In the genomic region with DNA sequence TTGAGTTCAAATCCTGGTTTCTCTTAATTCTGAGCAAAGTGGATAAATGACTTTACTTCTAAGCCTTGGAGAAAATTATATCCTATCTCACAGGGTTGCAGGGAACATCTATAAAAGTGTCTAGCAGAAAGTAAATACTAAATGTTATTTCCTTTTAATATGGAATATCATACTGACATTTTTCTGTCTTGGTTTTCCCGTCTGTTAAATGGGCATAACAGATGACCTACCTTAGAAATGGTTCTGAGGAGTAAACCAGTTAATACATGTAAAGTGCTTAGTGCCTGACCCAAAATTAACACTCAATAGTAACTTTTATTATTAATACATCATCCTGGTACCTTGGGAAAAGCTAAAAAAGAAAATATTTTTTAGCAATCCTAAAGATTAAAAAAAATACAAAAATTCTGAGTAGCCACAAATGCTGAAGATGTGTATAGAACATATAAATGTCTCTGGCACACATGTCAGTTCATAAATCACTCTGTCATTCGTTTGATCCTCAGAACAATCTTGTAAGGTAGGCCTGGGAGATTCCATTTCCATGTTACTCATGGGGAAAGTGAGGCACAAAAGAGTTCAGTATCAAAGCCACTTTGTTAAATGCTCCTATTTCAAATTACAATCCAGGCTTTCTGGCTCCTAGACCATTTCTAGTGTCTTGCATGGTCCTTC, we compare ENCODE assay signal across 10 cellular contexts. TPM values are rescaled to one million over a fixed set of nuclear protein-coding genes. Genes with fewer than 3 reads are reported as not detected.
DNase-seq lines count a peak whose midpoint lies in the region; ATAC-seq and TF ChIP-seq lines count a peak whose summit lies in the region.
"Had no signal": no experiment of that assay in that cellular context is flagged by ENCODE, and none has a peak within 500 bp of the region (broad histone marks: within the 10 kb centered on the region; RNA-seq: fewer than 3 reads in every experiment).

No MANE protein-coding gene starts in this region.

- no peak for DNase-seq in CD4-positive, alpha-beta T cell
- DNase-seq in central memory CD8-positive, alpha-beta T cell (ENCODE audit: low spot score in 2 of 2) = no peak
- no peak for DNase-seq in natural killer cell
- no peak for DNase-seq in KBM-7
- no peak for DNase-seq in NCI-H1436 treated with DMSO at 0.1 percent for 48 hours (lab: John Stamatoyannopoulos, UW)
- no peak for DNase-seq in Right ventricle myocardium inferior (ENCODE audit: missing footprints)
- DNase-seq: aorta, GOT3 had no signal

- H3K27me3 ChIP-seq in CD4-positive, alpha-beta T cell (ENCODE audit: control insufficient read depth, insufficient read depth, low read length) = no peaks in the 10 kb centered on the region

- H3K9me3 ChIP-seq in CD4-positive, alpha-beta T cell (ENCODE audit: control insufficient read depth, low read length) = no peaks in the 10 kb centered on the region
- H3K9me3 ChIP-seq in KOPT-K1 (ENCODE audit: insufficient read depth, low read length, poor library complexity, severe bottlenecking) = no peaks in the 10 kb centered on the region

- H3K36me3 Mint-ChIP-seq in CD4-positive, alpha-beta T cell (ENCODE audit: low read depth) = peaks cover 60% of the 10 kb centered on the region
- H3K36me3 Mint-ChIP-seq in central memory CD8-positive, alpha-beta T cell (ENCODE audit: insufficient read depth) = peaks cover 44% of the 10 kb centered on the region
- no peaks in the 10 kb centered on the region for H3K36me3 Mint-ChIP-seq in natural killer cell

- in situ Hi-C loops in KBM-7 (cut with MboI; ENCODE audit: low pct_unique_long_range_greater_than_20kb, low sequenced_read_pairs) = no loop called here

- H3K27ac Mint-ChIP-seq in CD4-positive, alpha-beta T cell = peak overlapping the region; percentile 90
- H3K27ac Mint-ChIP-seq in central memory CD8-positive, alpha-beta T cell (ENCODE audit: low read depth) = peak overlapping the region; percentile 94
- peak overlapping the region; percentile 99 to 100 for H3K27ac Mint-ChIP-seq in natural killer cell

- POLR2A ChIA-PET in CD4-positive, alpha-beta T cell (lab: Charles Lee) = interaction anchor here (1.4 kb wide), 1 partner anchor 133 kb away, joined by 3 read pairs; no protein-coding TSS in a partner anchor

- no peak overlapping the region for H3K27ac ChIP-seq in CD4-positive, alpha-beta T cell (ENCODE audit: low read depth, low read length)
- peak overlapping the region; percentile 94 for H3K27ac ChIP-seq in KOPT-K1 (ENCODE audit: low read depth, low read length, poor library complexity, severe bottlenecking)

- CTCF ChIA-PET in CD4-positive, alpha-beta T cell (lab: Charles Lee) = no interaction called here

- peaks cover 42% of the 10 kb centered on the region for H3K4me1 Mint-ChIP-seq in CD4-positive, alpha-beta T cell (ENCODE audit: low read depth)
- peaks cover 44% of the 10 kb centered on the region for H3K4me1 Mint-ChIP-seq in central memory CD8-positive, alpha-beta T cell
- peaks cover 44 to 50% of the 10 kb centered on the region in 2 donors for H3K4me1 Mint-ChIP-seq in natural killer cell

- no peaks in the 10 kb centered on the region for H3K9me3 Mint-ChIP-seq in CD4-positive, alpha-beta T cell
- no peaks in the 10 kb centered on the region for H3K9me3 Mint-ChIP-seq in central memory CD8-positive, alpha-beta T cell
- no peaks in the 10 kb centered on the region for H3K9me3 Mint-ChIP-seq in natural killer cell

- ATAC-seq in CD4-positive, alpha-beta T cell (ENCODE audit: poor library complexity) = no peak
- no peak for ATAC-seq in central memory CD8-positive, alpha-beta T cell (replicated peaks; ENCODE audit: extremely low read depth, poor library complexity, severe bottlenecking)
- no peak for ATAC-seq in natural killer cell
- no peak for ATAC-seq in HG02885 (IDR thresholded peaks at IDR 0.05; ENCODE audit: poor library complexity, unreplicated experiment)
- ATAC-seq in Right ventricle myocardium inferior = no peak

- no peaks in the 10 kb centered on the region for H3K27me3 Mint-ChIP-seq in CD4-positive, alpha-beta T cell
- H3K27me3 Mint-ChIP-seq in central memory CD8-positive, alpha-beta T cell = no peaks in the 10 kb centered on the region
- no peaks in the 10 kb centered on the region for H3K27me3 Mint-ChIP-seq in natural killer cell (ENCODE audit: low read depth in 2 of 2)

- H3K4me3 Mint-ChIP-seq in CD4-positive, alpha-beta T cell = peak overlapping the region; percentile 100
- H3K4me3 Mint-ChIP-seq in central memory CD8-positive, alpha-beta T cell = peak overlapping the region; percentile 98
- H3K4me3 Mint-ChIP-seq in natural killer cell = peak overlapping the region; percentile 100

- intact Hi-C loops in CD4-positive, alpha-beta T cell (cut with DNase I, micrococcal nuclease) = loop anchor here (2.0 to 5.0 kb wide), 9 partner anchors 96 to 1474 kb away; a partner anchor contains a TSS
- intact Hi-C loops in natural killer cell (cut with micrococcal nuclease) (loop anchor here (2.0 to 5.0 kb wide), 2 partner anchors 79 to 359 kb away; a partner anchor contains a TSS), Right ventricle myocardium inferior (cut with DNase I) (loop anchor here (2.0 to 5.0 kb wide), 4 partner anchors 79 to 161 kb away; a partner anchor contains a TSS)

- no peak for TF ChIP-seq CTCF in CD4-positive, alpha-beta T cell (IDR thresholded peaks at IDR 0.05)
- TF ChIP-seq CTCF in natural killer cell (IDR thresholded peaks at IDR 0.05) = no peak

- H3K36me3 ChIP-seq in KOPT-K1 (ENCODE audit: insufficient read depth, low read length) = peaks cover 25% of the 10 kb centered on the region

RNA-seq across cellular contexts. Expression of a gene that starts 1.3 kb away (rescaled TPM):
- 1 to 10 TPM; 7.6 to 8.7 TPM for total RNA-seq in CD4-positive, alpha-beta T cell
- total RNA-seq in natural killer cell (10 to 100 TPM; 11.2 to 14.4 (median 13.0) TPM), Right ventricle myocardium inferior (11.0 TPM)

RNA-seq across cellular contexts. Expression of a gene that starts 1.8 kb away (rescaled TPM):
- total RNA-seq in CD4-positive, alpha-beta T cell = 10 to 100 TPM; 28.7 to 33.7 TPM
- total RNA-seq in natural killer cell (100 to 1,000 TPM in 1 of 3 donors, 10 to 100 TPM in 2; 70.4 to 101 (median 94.3) TPM), Right ventricle myocardium inferior (194 TPM)

RNA-seq across cellular contexts. Expression of a gene that starts 32.8 kb away (rescaled TPM):
- under 1 TPM; 0.16 to 0.42 TPM for total RNA-seq in CD4-positive, alpha-beta T cell
- total RNA-seq in natural killer cell (under 1 TPM; 0.25 to 0.52 (median 0.40) TPM), Right ventricle myocardium inferior (0.22 TPM)

RNA-seq across cellular contexts. Expression of a gene that starts 42.5 kb away (rescaled TPM):
- total RNA-seq in CD4-positive, alpha-beta T cell = not detected
- total RNA-seq in natural killer cell (not detected), Right ventricle myocardium inferior (not detected)
